In the genomic region with DNA sequence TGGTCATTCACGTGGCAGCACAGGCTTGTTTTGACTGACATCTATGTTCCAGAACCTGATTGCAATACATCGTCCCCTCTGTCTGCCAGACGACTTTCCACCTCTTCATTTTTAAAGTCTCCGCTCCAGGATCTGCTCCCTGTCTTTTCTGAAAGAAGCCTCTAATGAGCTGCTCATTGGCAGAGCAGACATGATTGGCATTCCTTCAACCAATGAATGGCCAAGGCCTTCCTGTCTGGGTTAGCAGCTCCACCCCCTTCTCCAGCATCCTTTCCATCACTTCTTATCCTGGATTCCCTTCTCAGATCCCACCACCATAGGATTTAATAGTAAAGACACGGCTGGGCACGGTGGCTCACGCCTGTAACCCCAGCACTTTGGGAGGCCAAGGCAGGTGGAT, we compare ENCODE assay signal across 3 cellular contexts.
A peak's percentile ranks its signal among the peaks of the same experiment; 100 is the strongest.
TF ChIP-seq lines count a peak whose summit lies in the region.

No MANE protein-coding gene starts in this region.

TF ChIP-seq in SK-N-SH, 30 proteins besides CTCF, POLR2A, EP300 and RAD21 (continued from another document):
- no peak for TF ChIP-seq FOXM1 (IDR thresholded peaks at IDR 0.05; ENCODE audit: low read depth)

TF ChIP-seq in SK-N-SH treated with all-trans-retinoic acid at 6 μM for 48 hours, 23 proteins besides CTCF, POLR2A, EP300 and RAD21 (continued from another document):
- TF ChIP-seq, protein P1, sequence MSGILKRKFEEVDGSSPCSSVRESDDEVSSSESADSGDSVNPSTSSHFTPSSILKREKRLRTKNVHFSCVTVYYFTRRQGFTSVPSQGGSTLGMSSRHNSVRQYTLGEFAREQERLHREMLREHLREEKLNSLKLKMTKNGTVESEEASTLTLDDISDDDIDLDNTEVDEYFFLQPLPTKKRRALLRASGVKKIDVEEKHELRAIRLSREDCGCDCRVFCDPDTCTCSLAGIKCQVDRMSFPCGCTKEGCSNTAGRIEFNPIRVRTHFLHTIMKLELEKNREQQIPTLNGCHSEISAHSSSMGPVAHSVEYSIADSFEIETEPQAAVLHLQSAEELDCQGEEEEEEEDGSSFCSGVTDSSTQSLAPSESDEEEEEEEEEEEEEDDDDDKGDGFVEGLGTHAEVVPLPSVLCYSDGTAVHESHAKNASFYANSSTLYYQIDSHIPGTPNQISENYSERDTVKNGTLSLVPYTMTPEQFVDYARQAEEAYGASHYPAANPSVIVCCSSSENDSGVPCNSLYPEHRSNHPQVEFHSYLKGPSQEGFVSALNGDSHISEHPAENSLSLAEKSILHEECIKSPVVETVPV (CRISPR knock-in tag; IDR thresholded peaks at IDR 0.05), result no peak
- TF ChIP-seq, protein P2, sequence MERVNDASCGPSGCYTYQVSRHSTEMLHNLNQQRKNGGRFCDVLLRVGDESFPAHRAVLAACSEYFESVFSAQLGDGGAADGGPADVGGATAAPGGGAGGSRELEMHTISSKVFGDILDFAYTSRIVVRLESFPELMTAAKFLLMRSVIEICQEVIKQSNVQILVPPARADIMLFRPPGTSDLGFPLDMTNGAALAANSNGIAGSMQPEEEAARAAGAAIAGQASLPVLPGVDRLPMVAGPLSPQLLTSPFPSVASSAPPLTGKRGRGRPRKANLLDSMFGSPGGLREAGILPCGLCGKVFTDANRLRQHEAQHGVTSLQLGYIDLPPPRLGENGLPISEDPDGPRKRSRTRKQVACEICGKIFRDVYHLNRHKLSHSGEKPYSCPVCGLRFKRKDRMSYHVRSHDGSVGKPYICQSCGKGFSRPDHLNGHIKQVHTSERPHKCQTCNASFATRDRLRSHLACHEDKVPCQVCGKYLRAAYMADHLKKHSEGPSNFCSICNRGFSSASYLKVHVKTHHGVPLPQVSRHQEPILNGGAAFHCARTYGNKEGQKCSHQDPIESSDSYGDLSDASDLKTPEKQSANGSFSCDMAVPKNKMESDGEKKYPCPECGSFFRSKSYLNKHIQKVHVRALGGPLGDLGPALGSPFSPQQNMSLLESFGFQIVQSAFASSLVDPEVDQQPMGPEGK (CRISPR knock-in tag; IDR thresholded peaks at IDR 0.05; ENCODE audit: borderline replicate concordance), result no peak
- TF ChIP-seq ZC3H10 (CRISPR knock-in tag; IDR thresholded peaks at IDR 0.05), result no peak
- no peak for TF ChIP-seq ARNTL (CRISPR knock-in tag; IDR thresholded peaks at IDR 0.05; ENCODE audit: borderline replicate concordance, low read depth)
- no peak for TF ChIP-seq ZFP3 (CRISPR knock-in tag; IDR thresholded peaks at IDR 0.05)
- no peak for TF ChIP-seq SNAI2 (CRISPR knock-in tag; IDR thresholded peaks at IDR 0.05)

TF ChIP-seq in WTC11, 78 proteins besides CTCF, POLR2A, EP300 and RAD21 (continued from another document):
- TF ChIP-seq NFE2L1 (CRISPR knock-in tag; IDR thresholded peaks at IDR 0.05) (no peak), NFYB (CRISPR knock-in tag; conservative IDR thresholded peaks at IDR 0.05; ENCODE audit: low read depth) (peak; percentile 57; the same call in 1 of the 2 replicates)
- TF ChIP-seq, protein P3, sequence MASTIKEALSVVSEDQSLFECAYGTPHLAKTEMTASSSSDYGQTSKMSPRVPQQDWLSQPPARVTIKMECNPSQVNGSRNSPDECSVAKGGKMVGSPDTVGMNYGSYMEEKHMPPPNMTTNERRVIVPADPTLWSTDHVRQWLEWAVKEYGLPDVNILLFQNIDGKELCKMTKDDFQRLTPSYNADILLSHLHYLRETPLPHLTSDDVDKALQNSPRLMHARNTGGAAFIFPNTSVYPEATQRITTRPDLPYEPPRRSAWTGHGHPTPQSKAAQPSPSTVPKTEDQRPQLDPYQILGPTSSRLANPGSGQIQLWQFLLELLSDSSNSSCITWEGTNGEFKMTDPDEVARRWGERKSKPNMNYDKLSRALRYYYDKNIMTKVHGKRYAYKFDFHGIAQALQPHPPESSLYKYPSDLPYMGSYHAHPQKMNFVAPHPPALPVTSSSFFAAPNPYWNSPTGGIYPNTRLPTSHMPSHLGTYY (CRISPR knock-in tag; IDR thresholded peaks at IDR 0.05), result no peak
